In genomic region chr6:52727908-52728307, GRCh38 we compare ENCODE assay signal across 20 cellular contexts. TPM values are rescaled to one million over a fixed set of nuclear protein-coding genes. Genes with fewer than 3 reads are reported as not detected.
A peak's percentile ranks its signal among the peaks of the same experiment; 100 is the strongest.
DNase-seq lines count a peak whose midpoint lies in the region; ATAC-seq and TF ChIP-seq lines count a peak whose summit lies in the region.
"Had no signal": no experiment of that assay in that cellular context is flagged by ENCODE, and none has a peak within 500 bp of the region (broad histone marks: within the 10 kb centered on the region; RNA-seq: fewer than 3 reads in every experiment).

No MANE protein-coding gene starts in this region.

- ATAC-seq in HG02840 (IDR thresholded peaks at IDR 0.05; ENCODE audit: low FRiP score, unreplicated experiment) (no peak), HG02970 (IDR thresholded peaks at IDR 0.05; ENCODE audit: low FRiP score, unreplicated experiment) (no peak)

- H3K27me3 ChIP-seq in hepatocyte, result no peaks in the 10 kb centered on the region
- H3K27me3 ChIP-seq: SJSA1 had no signal

- peaks cover 21% of the 10 kb centered on the region for H3K4me1 ChIP-seq in hepatocyte (ENCODE audit: insufficient read depth)
- H3K4me1 ChIP-seq: SJSA1 had no signal

- H3K36me3 Mint-ChIP-seq in osteocyte (ENCODE audit: unreplicated experiment), result no peaks in the 10 kb centered on the region
- H3K36me3 Mint-ChIP-seq: CD14-positive monocyte, IgD-negative memory B cell had no signal

- H3K4me2 ChIP-seq in hepatocyte, result no peak overlapping the region

- no peaks in the 10 kb centered on the region for H3K9me3 Mint-ChIP-seq in osteocyte (ENCODE audit: unreplicated experiment)
- H3K9me3 Mint-ChIP-seq: CD14-positive monocyte, HFFc6, IgD-negative memory B cell had no signal

- H3K4me1 Mint-ChIP-seq in osteocyte (ENCODE audit: unreplicated experiment), result peaks cover 3% of the 10 kb centered on the region
- H3K4me1 Mint-ChIP-seq: CD14-positive monocyte had no signal

- no peaks in the 10 kb centered on the region for H3K9me2 ChIP-seq in hepatocyte (replicated peaks; ENCODE audit: insufficient read depth)

- H3K9me3 ChIP-seq in hepatocyte (ENCODE audit: low read depth), result no peaks in the 10 kb centered on the region
- H3K9me3 ChIP-seq: SJSA1 had no signal

- H3K4me3 ChIP-seq in hepatocyte, result no peak overlapping the region
- H3K4me3 ChIP-seq: SJSA1 had no signal

- H3K36me3 ChIP-seq in hepatocyte (replicated peaks; ENCODE audit: insufficient read depth, low read depth), result no peaks in the 10 kb centered on the region
- H3K36me3 ChIP-seq: SJSA1 had no signal

- no peaks in the 10 kb centered on the region for H4K20me1 ChIP-seq in hepatocyte (ENCODE audit: insufficient read depth, poor library complexity, severe bottlenecking)

- H2AFZ ChIP-seq in hepatocyte, result no peak overlapping the region

- 100% methylated on average over 2 of the region's 2 CpGs for WGBS in hepatocyte (ENCODE audit: low lambda C conversion rate, missing lambda C conversion rate)

- peak overlapping the region; percentile 22 for H3K27ac ChIP-seq in 22Rv1
- peak overlapping the region; percentile 4 for H3K27ac ChIP-seq in hepatocyte
- H3K27ac ChIP-seq: SJSA1 had no signal

- no peaks in the 10 kb centered on the region for H3K27me3 Mint-ChIP-seq in osteocyte (ENCODE audit: unreplicated experiment)

- H3K79me2 ChIP-seq in hepatocyte, result no peaks in the 10 kb centered on the region

- TF ChIP-seq CTCF in 22Rv1 (IDR thresholded peaks at IDR 0.05) (no peak), hepatocyte (IDR thresholded peaks at IDR 0.05; ENCODE audit: poor library complexity) (no peak), osteocyte (IDR thresholded peaks at IDR 0.05) (no peak)

- no peak overlapping the region for H3K4me3 Mint-ChIP-seq in osteocyte (ENCODE audit: unreplicated experiment)
- H3K4me3 Mint-ChIP-seq: CD14-positive monocyte, HFFc6, IgD-negative memory B cell had no signal

- DNase-seq in NCI-H2081 treated with DMSO at 0.1 percent for 48 hours (lab: John Stamatoyannopoulos, UW) (peak; percentile 7), hepatocyte (ENCODE audit: low spot score) (no peak), osteocyte (ENCODE audit: extremely low spot score, unreplicated experiment) (peak; percentile 42), T1000 (lab: John Stamatoyannopoulos, UW) (no peak), NCI-H510A (lab: John Stamatoyannopoulos, UW) (no peak)
- DNase-seq: DMS79, H7, HFFc6, Kasumi-1, NCI-H1694, NCI-H446, NCI-H526 treated with DMSO at 0.1 percent for 48 hours, OCI-M1 had no signal

- H3K27ac Mint-ChIP-seq in osteocyte (ENCODE audit: unreplicated experiment), result no peak overlapping the region
- H3K27ac Mint-ChIP-seq: HFFc6, IgD-negative memory B cell had no signal

RNA-seq across cellular contexts. Expression of gene GSTA2, which starts 35.4 kb away (rescaled TPM):
- total RNA-seq in hepatocyte, result 402 and 441 TPM in 2 replicates
- polyA plus RNA-seq in hepatocyte, result 305 and 383 TPM in 2 replicates
- total RNA-seq in osteocyte, result not detected in 2 replicates
- total RNA-seq: H7, HFFc6, MCF 10A, SJSA1 had no signal
- polyA plus RNA-seq: CD14-positive monocyte, IgD-negative memory B cell had no signal

RNA-seq across cellular contexts. Expression of gene TMEM14A, which starts 57.0 kb away (rescaled TPM):
- total RNA-seq in hepatocyte (70.6 and 84.5 TPM in 2 replicates), osteocyte (20.4 and 21.5 TPM in 2 replicates)
- 80.4 and 86.9 TPM in 2 replicates for polyA plus RNA-seq in hepatocyte

Comparison
In these comparisons a context has a peak if more than half of its experiments do, and no peak if none do; other contexts are left out.
1. DNase-seq: peak in NCI-H2081 treated with DMSO at 0.1 percent for 48 hours (single experiment) and osteocyte (single experiment); none in hepatocyte (single experiment), T1000 (single experiment) and NCI-H510A (single experiment).
2. RNA of gene GSTA2, which starts 35.4 kb away (total RNA-seq): 402 to 441 TPM in hepatocyte; not detected in osteocyte; every median in the first group is over 100 times any median in the second.